In the genomic region with DNA sequence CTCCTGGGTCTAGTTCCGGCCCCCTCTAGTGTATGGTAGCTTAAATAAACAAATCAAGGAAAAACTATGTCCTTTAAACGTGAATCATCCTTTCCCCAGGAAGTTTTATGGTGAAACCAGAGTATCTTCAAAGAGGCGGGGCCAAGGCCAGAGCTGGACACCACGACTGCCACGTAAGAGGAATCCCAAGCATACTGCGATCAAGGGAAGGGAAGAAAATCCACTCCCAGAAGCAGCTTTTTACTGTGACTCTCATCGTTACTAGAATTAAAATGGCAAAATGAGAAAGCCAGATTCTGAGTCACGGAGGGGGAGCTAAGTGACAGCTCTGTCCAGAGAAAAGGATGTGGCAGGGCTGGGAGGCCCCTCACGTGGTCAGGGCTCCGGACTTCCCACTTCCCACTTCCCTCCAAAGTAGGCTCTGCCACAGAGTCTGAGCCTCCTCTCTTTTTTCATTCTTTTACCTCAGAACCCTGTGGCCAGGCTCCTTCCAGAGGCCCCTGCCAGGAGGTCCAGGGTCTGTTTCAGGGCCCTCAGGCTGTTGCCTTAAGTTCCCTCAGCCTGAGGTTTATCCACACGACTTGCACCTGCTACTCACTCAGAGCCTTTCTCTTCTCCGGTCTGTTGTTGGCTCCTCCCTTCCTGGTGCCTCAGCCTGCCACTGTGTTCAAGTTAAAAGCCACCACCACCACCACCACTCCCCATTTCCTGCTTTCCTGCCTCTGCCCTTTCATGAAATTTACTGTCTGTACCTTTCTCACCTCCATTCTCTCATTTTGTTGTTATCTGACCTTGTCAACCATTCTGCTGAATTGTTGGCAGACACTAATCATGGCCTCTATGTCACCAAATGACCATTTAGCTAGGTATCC, we compare ENCODE assay signal across 8 cellular contexts. TPM values are rescaled to one million over a fixed set of nuclear protein-coding genes. Genes with fewer than 3 reads are reported as not detected.
DNase-seq lines count a peak whose midpoint lies in the region; ATAC-seq, FAIRE-seq and TF ChIP-seq lines count a peak whose summit lies in the region.

No MANE protein-coding gene starts in this region.

- H3K27me3 Mint-ChIP-seq in Calu3 (ENCODE audit: unreplicated experiment) (no peaks in the 10 kb centered on the region), T-helper 17 cell (no peaks in the 10 kb centered on the region)
- H3K27me3 Mint-ChIP-seq in stimulated activated naive CD8-positive, alpha-beta T cell treated with anti-CD3 and anti-CD28 coated beads, Interleukin-15, Interleukin-2, amounts not matched to agents 100 ng/mL and 50 ng/mL, for 24 hours = no peaks in the 10 kb centered on the region

- peak overlapping the region; percentile 94 for H3K4me2 ChIP-seq in HepG2 (ENCODE audit: low read depth, low read length)

- DNase-seq in Calu3 = peak; percentile 57
- DNase-seq in HL-60 (ENCODE audit: low read depth in 1 of 2, low spot score in 1 of 2) = peak; percentile 57 to 71
- DNase-seq in T-helper 17 cell = peak in 2 of 3 donors; percentile 26 to 50
- peak; percentile 74 for DNase-seq in bronchial epithelial cell (ENCODE audit: low read depth)
- peak; percentile 89 for DNase-seq in HepG2 (ENCODE audit: low spot score)
- no peak for DNase-seq in NCI-H1694 treated with DMSO at 0.1 percent for 48 hours (lab: John Stamatoyannopoulos, UW)

- no peaks in the 10 kb centered on the region for H3K9me3 Mint-ChIP-seq in Calu3 (ENCODE audit: low read depth, unreplicated experiment)
- no peaks in the 10 kb centered on the region for H3K9me3 Mint-ChIP-seq in stimulated activated naive CD8-positive, alpha-beta T cell treated with anti-CD3 and anti-CD28 coated beads, Interleukin-15, Interleukin-2, amounts not matched to agents 100 ng/mL and 50 ng/mL, for 24 hours

- peak overlapping the region; percentile 78 for H3K4me3 ChIP-seq in HL-60 (replicated peaks; ENCODE audit: insufficient read depth, low read length)
- no peak overlapping the region for H3K4me3 ChIP-seq in bronchial epithelial cell (ENCODE audit: low read depth, low read length)
- peak overlapping the region; percentile 66 to 86 (median 81); a peak in 5 of 6 replicates for H3K4me3 ChIP-seq in HepG2 (replicated peaks in 1 of 3; ENCODE audit: insufficient read depth in 1 of 3, low read depth in 2 of 3, low read length in 3 of 3)

- peak overlapping the region; percentile 49 for H2AFZ ChIP-seq in HepG2 (ENCODE audit: low read length)

- CTCF ChIA-PET in Calu3 (lab: Charles Lee) (interaction anchor here (0.7 to 2.8 kb wide), 8 partner anchors 8 to 171 kb away, joined by 3 to 18 read pairs (median 5); a partner anchor contains a TSS), HepG2 (lab: Yijun Ruan, JAX; ENCODE audit: low intra/inter-chr PET ratio, low total read pairs) (no interaction called here)

- H3K9me3 ChIP-seq in T-helper 17 cell (ENCODE audit: control insufficient read depth, low read length, poor library complexity, severe bottlenecking) (no peaks in the 10 kb centered on the region), HepG2 (ENCODE audit: low read length) (no peaks in the 10 kb centered on the region)

- H3K27ac Mint-ChIP-seq in Calu3 (ENCODE audit: unreplicated experiment) (peak overlapping the region; percentile 71), T-helper 17 cell (peak overlapping the region; percentile 98)
- H3K27ac Mint-ChIP-seq in stimulated activated naive CD8-positive, alpha-beta T cell treated with anti-CD3 and anti-CD28 coated beads, Interleukin-15, Interleukin-2, amounts not matched to agents 100 ng/mL and 50 ng/mL, for 24 hours = peak overlapping the region; percentile 93

- peak overlapping the region; percentile 86 for H3K4me3 Mint-ChIP-seq in Calu3 (ENCODE audit: low read depth, unreplicated experiment)
- peak overlapping the region; percentile 99 for H3K4me3 Mint-ChIP-seq in T-helper 17 cell
- H3K4me3 Mint-ChIP-seq in stimulated activated naive CD8-positive, alpha-beta T cell treated with anti-CD3 and anti-CD28 coated beads, Interleukin-15, Interleukin-2, amounts not matched to agents 100 ng/mL and 50 ng/mL, for 24 hours = peak overlapping the region; percentile 93

- H3K4me1 ChIP-seq in HepG2 (ENCODE audit: insufficient read depth, low read length) = peaks cover 87% of the 10 kb centered on the region

- peaks cover 14% of the 10 kb centered on the region for H4K20me1 ChIP-seq in HepG2 (ENCODE audit: insufficient read depth, low read length)

- intact Hi-C loops in Calu3 (cut with micrococcal nuclease; ENCODE audit: unreplicated experiment) (no loop called here), HepG2 (cut with micrococcal nuclease; ENCODE audit: unreplicated experiment) (loop anchor here (1.0 to 2.0 kb wide), 3 partner anchors 10 to 21 kb away; no protein-coding TSS in a partner anchor)

- H3K27me3 ChIP-seq in HL-60 (ENCODE audit: insufficient read depth, poor library complexity, severe bottlenecking) (no peaks in the 10 kb centered on the region), bronchial epithelial cell (ENCODE audit: control insufficient read depth, insufficient read depth, low read length) (no peaks in the 10 kb centered on the region), HepG2 (ENCODE audit: control insufficient read depth in 1 of 2, insufficient read depth in 2 of 2, low read length in 2 of 2) (no peaks in the 10 kb centered on the region; a peak in 1 of 5 replicates)

- TSS peak; percentile 81 for BruUV-seq in Calu3 (replicated peaks; lab: Mats Ljungman, UMichigan)
- BruUV-seq in HepG2 (replicated peaks; lab: Mats Ljungman, UMichigan) = TSS peak; percentile 93

- peaks cover 36% of the 10 kb centered on the region for H3K79me2 ChIP-seq in HepG2 (ENCODE audit: insufficient read depth, low read length)

- TF ChIP-seq EP300 in HepG2 (IDR thresholded peaks at IDR 0.05; ENCODE audit: low read depth in 2 of 2, low read length in 2 of 2) = peak in 1 of 2 experiments; percentile 70; a peak in 2 of 4 replicates
- TF ChIP-seq EP300 in HepG2 (CRISPR knock-in tag; IDR thresholded peaks at IDR 0.05; ENCODE audit: borderline replicate concordance) = peak; percentile 31; the same call in 1 of the 2 replicates

- H3K27ac ChIP-seq in HL-60 (replicated peaks) (peak overlapping the region; percentile 75), HepG2 (ENCODE audit: extremely low read length, insufficient read depth, low read length) (peak overlapping the region; percentile 89)

- POLR2A ChIA-PET in HepG2 (lab: Yijun Ruan, JAX) = interaction anchor here (0.8 to 6.1 kb wide), 20 partner anchors 8 to 422 kb away, joined by 3 to 130 read pairs (median 12); a partner anchor contains a TSS

- H3K36me3 ChIP-seq in bronchial epithelial cell (ENCODE audit: control insufficient read depth, insufficient read depth, low read length) (no peaks in the 10 kb centered on the region), HepG2 (replicated peaks in 1 of 2; ENCODE audit: control insufficient read depth in 1 of 2, insufficient read depth in 2 of 2, low read length in 2 of 2) (0 out of 5 replicates have a peak, but pooled peaks cover 0 to 1% of the 10 kb centered on the region in 2 experiments)

- in situ Hi-C loops in HepG2 (cut with HindIII; ENCODE audit: extremely low pct_ligation_motif_present, low pct_unique_long_range_greater_than_20kb) = no loop called here

- H3K4me1 Mint-ChIP-seq in Calu3 (ENCODE audit: low read depth, unreplicated experiment) = peaks cover 43% of the 10 kb centered on the region
- peaks cover 49% of the 10 kb centered on the region for H3K4me1 Mint-ChIP-seq in T-helper 17 cell
- peaks cover 64% of the 10 kb centered on the region for H3K4me1 Mint-ChIP-seq in stimulated activated naive CD8-positive, alpha-beta T cell treated with anti-CD3 and anti-CD28 coated beads, Interleukin-15, Interleukin-2, amounts not matched to agents 100 ng/mL and 50 ng/mL, for 24 hours (ENCODE audit: low read depth)

- peaks cover 22% of the 10 kb centered on the region for H3K36me3 Mint-ChIP-seq in Calu3 (ENCODE audit: insufficient read depth, unreplicated experiment)
- peaks cover 10% of the 10 kb centered on the region for H3K36me3 Mint-ChIP-seq in T-helper 17 cell (ENCODE audit: low read depth)
- H3K36me3 Mint-ChIP-seq in stimulated activated naive CD8-positive, alpha-beta T cell treated with anti-CD3 and anti-CD28 coated beads, Interleukin-15, Interleukin-2, amounts not matched to agents 100 ng/mL and 50 ng/mL, for 24 hours (ENCODE audit: low read depth) = no peaks in the 10 kb centered on the region

- 1% methylated on average over 12 of the region's 12 CpGs for WGBS in HepG2 (ENCODE audit: low lambda C conversion rate)

- TF ChIP-seq RAD21 in HepG2 (CRISPR knock-in tag; IDR thresholded peaks at IDR 0.05) = no peak

- ATAC-seq in GM21367 (IDR thresholded peaks at IDR 0.05; ENCODE audit: unreplicated experiment) (peak; percentile 39), T-helper 17 cell (peak; percentile 83), HepG2 (peak; percentile 72)

- TF ChIP-seq CTCF in Calu3 (IDR thresholded peaks at IDR 0.05; ENCODE audit: unreplicated experiment) (no peak), HL-60 (IDR thresholded peaks at IDR 0.05; ENCODE audit: insufficient read depth, low read length) (no peak), bronchial epithelial cell (IDR thresholded peaks at IDR 0.05; ENCODE audit: insufficient read depth, low read length, severe bottlenecking) (no peak), HepG2 (CRISPR knock-in tag; IDR thresholded peaks at IDR 0.05) (0 out of 2 replicates have a peak, but pooled peaks have one; percentile 12)

- no peak for FAIRE-seq in bronchial epithelial cell (lab: Jason Lieb, UNC)
- FAIRE-seq in HepG2 (lab: Jason Lieb, UNC) = peak; percentile 36

- peak overlapping the region; percentile 79 for H3K9ac ChIP-seq in HepG2 (ENCODE audit: insufficient read depth, low read depth, low read length)

- TF ChIP-seq POLR2A in HepG2 (IDR thresholded peaks at IDR 0.05; ENCODE audit: insufficient read depth in 1 of 2, low read depth in 2 of 2, low read length in 2 of 2) = peak; percentile 51 to 76

RNA-seq across cellular contexts. Expression of a gene that starts 1.4 kb away (rescaled TPM):
- total RNA-seq in Calu3 (2022) (27.9 and 33.7 TPM in 2 replicates), T-helper 17 cell (10 to 100 TPM; 32.0 to 51.9 TPM), bronchial epithelial cell (8.7 and 18.4 TPM in 2 replicates), HepG2 (2016; rRNA removed; fragmentation: Illumina TruSeq; extraction: Trizol) (63.8 and 71.9 TPM in 2 replicates)
- 27.6 and 30.6 TPM in 2 replicates for total RNA-seq in HepG2 (2016; cell fraction: cytosol; rRNA removed; fragmentation: Illumina TruSeq; extraction: Trizol; ENCODE audit: low read depth)
- 64.8 and 79.1 TPM in 2 replicates for total RNA-seq in HepG2 (2016; cell fraction: insoluble cytoplasmic fraction; rRNA removed; fragmentation: Illumina TruSeq; extraction: Trizol)
- total RNA-seq in HepG2 (2016; cell fraction: membrane; rRNA removed; fragmentation: Illumina TruSeq; extraction: Trizol) = 27.3 and 28.0 TPM in 2 replicates
- 27.2 and 28.1 TPM in 2 replicates for total RNA-seq in HepG2 (2016; cell fraction: nucleus; rRNA removed; fragmentation: Illumina TruSeq; extraction: Trizol)
- 499 and 615 TPM in 2 replicates for polyA plus RNA-seq in HepG2 (2011; rRNA removed)
- 393 and 503 TPM in 2 replicates for polyA plus RNA-seq in HepG2 (2011; cell fraction: cytosol; rRNA removed)
- 87.8 and 90.3 TPM in 2 replicates for polyA plus RNA-seq in HepG2 (2011; cell fraction: nucleus; rRNA removed)
- 244 and 269 TPM in 2 replicates for polyA plus RNA-seq in HepG2 (2012)
- 25.5 and 30.2 TPM in 2 replicates for polyA plus RNA-seq in HepG2 (2016; cell fraction: cytosol; fragmentation: Illumina TruSeq; extraction: Trizol; ENCODE audit: low read depth)
- 107 and 117 TPM in 2 replicates for polyA plus RNA-seq in HepG2 (2016; cell fraction: insoluble cytoplasmic fraction; fragmentation: Illumina TruSeq; extraction: Trizol; ENCODE audit: low read depth)
- polyA plus RNA-seq in HepG2 (2016; cell fraction: membrane; fragmentation: Illumina TruSeq; extraction: Trizol; ENCODE audit: low read depth) = 23.9 and 28.1 TPM in 2 replicates
- 59.6 and 62.5 TPM in 2 replicates for polyA plus RNA-seq in HepG2 (2016; cell fraction: nucleus; fragmentation: Illumina TruSeq; extraction: Trizol; ENCODE audit: insufficient read depth, low read depth)
- polyA minus RNA-seq in HepG2 (2011; rRNA and poly(A)+ RNA removed; ENCODE audit: low replicate concordance) = 44.3 and 186 TPM in 2 replicates
- 49.7 and 65.5 TPM in 2 replicates for polyA minus RNA-seq in HepG2 (2011; cell fraction: cytosol; rRNA and poly(A)+ RNA removed)
- polyA minus RNA-seq in HepG2 (2011; cell fraction: nucleus; rRNA and poly(A)+ RNA removed) = 62.3 and 93.9 TPM in 2 replicates
